In genomic region chr20:20229595-20229994, GRCh38 we compare ENCODE assay signal across 19 cellular contexts.
A peak's percentile ranks its signal among the peaks of the same experiment; 100 is the strongest.
DNase-seq lines count a peak whose midpoint lies in the region; ATAC-seq and TF ChIP-seq lines count a peak whose summit lies in the region.
"Had no signal": no experiment of that assay in that cellular context is flagged by ENCODE, and none has a peak within 500 bp of the region (broad histone marks: within the 10 kb centered on the region; RNA-seq: fewer than 3 reads in every experiment).

No MANE protein-coding gene starts in this region.

- CTCF ChIA-PET in mammary epithelial cell (lab: Charles Lee; ENCODE audit: low non-redundant PET) = no interaction called here

- H3K27ac ChIP-seq in KMS-11 (no peak overlapping the region), mammary epithelial cell (ENCODE audit: insufficient read depth, low read depth, low read length) (no peak overlapping the region)
- H3K27ac ChIP-seq: C4-2B, foreskin keratinocyte, pancreas had no signal

- 50% methylated on average over 5 of the region's 5 CpGs for WGBS in mammary epithelial cell (ENCODE audit: low coverage, missing lambda C conversion rate)

- DNase-seq in left ventricle myocardium superior (no peak), left cardiac atrium (no peak), mammary epithelial cell (peak; percentile 24), HK-2 (ENCODE audit: unreplicated experiment) (no peak), amniotic stem cell (lab: John Stamatoyannopoulos, UW) (no peak)
- DNase-seq in effector CD4-positive, alpha-beta T cell = no peak
- DNase-seq in stimulated activated effector memory CD8-positive, alpha-beta T cell treated with anti-CD3 and anti-CD28 coated beads, Interleukin-12 subunit alpha, Interleukin-12 subunit beta, amount 100 ng/mL, for 72 hours (ENCODE audit: low spot score in 2 of 2) = no peak
- DNase-seq: activated CD4-positive, alpha-beta T cell treated with anti-CD3 and anti-CD28 coated beads for 36 hours; foreskin keratinocyte; kidney; mesendoderm; NCI-H1694 treated with DMSO at 0.1 percent for 48 hours; NCI-H2227 treated with DMSO at 0.1 percent for 48 hours; pancreas; stimulated activated CD4-positive, alpha-beta T cell treated with anti-CD3 and anti-CD28 coated beads, Interleukin-4, amount 100 ng/mL, for 1 hour had no signal

- H3K4me3 ChIP-seq in KMS-11 (IDR thresholded peaks at IDR 0.05; ENCODE audit: insufficient read depth, low read depth, low read length) = no peak overlapping the region
- no peak overlapping the region for H3K4me3 ChIP-seq in mammary epithelial cell (replicated peaks in 1 of 3; ENCODE audit: insufficient read depth in 1 of 3, low read depth in 2 of 3, low read length in 3 of 3)
- H3K4me3 ChIP-seq: pancreas had no signal

- H3K27me3 ChIP-seq in KMS-11 (ENCODE audit: insufficient read depth, low read depth) = no peaks in the 10 kb centered on the region
- H3K27me3 ChIP-seq in mammary epithelial cell (ENCODE audit: insufficient read depth, low read length) = no peaks in the 10 kb centered on the region
- H3K27me3 ChIP-seq: foreskin keratinocyte, pancreas had no signal

- no peaks in the 10 kb centered on the region for H3K36me3 ChIP-seq in KMS-11 (ENCODE audit: insufficient read depth)
- no peaks in the 10 kb centered on the region for H3K36me3 ChIP-seq in mammary epithelial cell (ENCODE audit: insufficient read depth, low read length)
- H3K36me3 ChIP-seq: pancreas had no signal

- dilution Hi-C loops in mammary epithelial cell (cut with HindIII; ENCODE audit: low sequenced_read_pairs) = no loop called here

- H3K4me1 ChIP-seq in KMS-11 (ENCODE audit: low read depth, poor library complexity, severe bottlenecking) (peaks cover 52% of the 10 kb centered on the region), mammary epithelial cell (ENCODE audit: insufficient read depth, low read length) (no peaks in the 10 kb centered on the region)
- H3K4me1 ChIP-seq: foreskin keratinocyte, pancreas had no signal

- H4K20me1 ChIP-seq in KMS-11 (ENCODE audit: insufficient read depth) = no peaks in the 10 kb centered on the region
- no peaks in the 10 kb centered on the region for H4K20me1 ChIP-seq in mammary epithelial cell (ENCODE audit: insufficient read depth, low read length)

- no peaks in the 10 kb centered on the region for H3K9me3 ChIP-seq in mammary epithelial cell (replicated peaks; ENCODE audit: insufficient read depth, low read length)
- H3K9me3 ChIP-seq: pancreas had no signal

- no peaks in the 10 kb centered on the region for H3K36me3 Mint-ChIP-seq in stimulated activated effector memory CD8-positive, alpha-beta T cell treated with anti-CD3 and anti-CD28 coated beads, Interleukin-12 subunit alpha, Interleukin-12 subunit beta, amount 100 ng/mL, for 72 hours
- H3K36me3 Mint-ChIP-seq: natural killer cell treated with Interleukin-12 subunit alpha and Interleukin-12 subunit beta and Interleukin-15 and Interleukin-18, amount 100 ng/mL, for 72 hours had no signal

- H3K79me2 ChIP-seq in KMS-11 (ENCODE audit: insufficient read depth, low read depth) (no peaks in the 10 kb centered on the region), mammary epithelial cell (ENCODE audit: insufficient read depth, low read length) (no peaks in the 10 kb centered on the region)

- TF ChIP-seq CTCF in KMS-11 (conservative IDR thresholded peaks at IDR 0.05; ENCODE audit: low read depth, low read length) (no peak), mammary epithelial cell (conservative IDR thresholded peaks at IDR 0.05 in 1 of 2, IDR thresholded peaks at IDR 0.05 in 1 of 2; ENCODE audit: extremely low read depth in 1 of 2, insufficient read depth in 1 of 2, low read depth in 1 of 2, low read length in 2 of 2) (no peak)

- H3K9me3 Mint-ChIP-seq in stimulated activated effector memory CD8-positive, alpha-beta T cell treated with anti-CD3 and anti-CD28 coated beads, Interleukin-12 subunit alpha, Interleukin-12 subunit beta, amount 100 ng/mL, for 72 hours = no peaks in the 10 kb centered on the region
- H3K9me3 Mint-ChIP-seq: natural killer cell treated with Interleukin-12 subunit alpha and Interleukin-12 subunit beta and Interleukin-15 and Interleukin-18, amount 100 ng/mL, for 72 hours had no signal

- H3K9ac ChIP-seq in KMS-11 = no peak overlapping the region
- no peak overlapping the region for H3K9ac ChIP-seq in mammary epithelial cell (ENCODE audit: insufficient read depth, low read length)

- H3K4me3 Mint-ChIP-seq in stimulated activated effector memory CD8-positive, alpha-beta T cell treated with anti-CD3 and anti-CD28 coated beads, Interleukin-12 subunit alpha, Interleukin-12 subunit beta, amount 100 ng/mL, for 72 hours = no peak overlapping the region
- H3K4me3 Mint-ChIP-seq: activated CD4-positive, alpha-beta T cell treated with anti-CD3 and anti-CD28 coated beads for 36 hours; dendritic cell treated with granulocyte-macrophage colony-stimulating factor and Interleukin-4, amounts not matched to agents 40 ng/mL and 50 ng/mL, for 4 days; natural killer cell treated with Interleukin-12 subunit alpha and Interleukin-12 subunit beta and Interleukin-15 and Interleukin-18, amount 100 ng/mL, for 72 hours had no signal

- peak overlapping the region; percentile 42 for H3K4me2 ChIP-seq in KMS-11
- no peak overlapping the region for H3K4me2 ChIP-seq in mammary epithelial cell (ENCODE audit: insufficient read depth, low read depth, low read length)

- BruUV-seq in mammary epithelial cell (replicated peaks; lab: Mats Ljungman, UMichigan) = no TSS peak

- in situ Hi-C loops in mammary epithelial cell (cut with MboI; ENCODE audit: low sequenced_read_pairs in 2 of 2) = no loop called here

- intact Hi-C loops in left ventricle myocardium superior (cut with micrococcal nuclease) (no loop called here), left cardiac atrium (cut with DNase I) (no loop called here), mammary epithelial cell (cut with micrococcal nuclease) (no loop called here)

- ATAC-seq in left ventricle myocardium superior = peak; percentile 33
- ATAC-seq in left cardiac atrium = no peak
- ATAC-seq in stimulated activated effector memory CD8-positive, alpha-beta T cell treated with anti-CD3 and anti-CD28 coated beads, Interleukin-12 subunit alpha, Interleukin-12 subunit beta, amount 100 ng/mL, for 72 hours = no peak
- ATAC-seq: activated CD4-positive, alpha-beta T cell treated with anti-CD3 and anti-CD28 coated beads for 36 hours; foreskin keratinocyte; natural killer cell treated with Interleukin-12 subunit alpha and Interleukin-12 subunit beta and Interleukin-15 and Interleukin-18, amount 100 ng/mL, for 72 hours had no signal

- no peak overlapping the region for H3K27ac Mint-ChIP-seq in stimulated activated effector memory CD8-positive, alpha-beta T cell treated with anti-CD3 and anti-CD28 coated beads, Interleukin-12 subunit alpha, Interleukin-12 subunit beta, amount 100 ng/mL, for 72 hours
- H3K27ac Mint-ChIP-seq: activated CD4-positive, alpha-beta T cell treated with anti-CD3 and anti-CD28 coated beads for 36 hours; dendritic cell treated with granulocyte-macrophage colony-stimulating factor and Interleukin-4, amounts not matched to agents 40 ng/mL and 50 ng/mL, for 4 days; natural killer cell treated with Interleukin-12 subunit alpha and Interleukin-12 subunit beta and Interleukin-15 and Interleukin-18, amount 100 ng/mL, for 72 hours had no signal

- H2AFZ ChIP-seq in KMS-11 (ENCODE audit: low read depth) (no peak overlapping the region), mammary epithelial cell (ENCODE audit: low read depth, low read length) (no peak overlapping the region)

- H3K4me1 Mint-ChIP-seq in stimulated activated effector memory CD8-positive, alpha-beta T cell treated with anti-CD3 and anti-CD28 coated beads, Interleukin-12 subunit alpha, Interleukin-12 subunit beta, amount 100 ng/mL, for 72 hours = no peaks in the 10 kb centered on the region
- H3K4me1 Mint-ChIP-seq: activated CD4-positive, alpha-beta T cell treated with anti-CD3 and anti-CD28 coated beads for 36 hours had no signal
